8 cellular contexts compared by ENCODE assay signal in the genomic region with DNA sequence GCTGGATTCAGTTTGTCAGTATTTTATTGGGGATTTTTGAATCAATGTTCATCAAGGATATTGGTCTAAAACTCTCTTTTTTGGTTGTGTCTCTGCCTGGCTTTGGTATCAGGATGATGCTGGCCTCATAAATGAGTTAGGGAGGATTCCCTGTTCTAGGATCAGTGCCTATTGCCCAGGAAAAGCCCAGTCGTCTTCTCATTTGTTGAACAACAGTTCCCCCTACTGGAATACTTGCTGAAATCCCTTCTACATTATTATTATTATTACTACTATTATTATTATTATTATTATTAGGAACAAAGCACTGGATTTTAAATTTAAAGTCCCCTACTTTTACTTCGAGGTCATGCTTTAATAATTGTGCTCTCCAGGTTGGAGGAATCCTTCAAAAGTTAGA.
DNase-seq lines count a peak whose midpoint lies in the region; ATAC-seq and TF ChIP-seq lines count a peak whose summit lies in the region.

No MANE protein-coding gene starts in this region.

- H3K4me1 Mint-ChIP-seq in endothelial cell (ENCODE audit: unreplicated experiment): no peaks in the 10 kb centered on the region
- no peaks in the 10 kb centered on the region for H3K4me1 Mint-ChIP-seq in progenitor cell of endocrine pancreas (ENCODE audit: low read depth)
- no peaks in the 10 kb centered on the region for H3K4me1 Mint-ChIP-seq in activated T-helper 17 cell treated with anti-CD3 and anti-CD28 coated beads, Interleukin-2, amount 50 U/mL, for 72 hours

- H3K4me3 Mint-ChIP-seq in endothelial cell (ENCODE audit: unreplicated experiment): no peak overlapping the region
- H3K4me3 Mint-ChIP-seq in progenitor cell of endocrine pancreas (ENCODE audit: low read depth): no peak overlapping the region
- no peak overlapping the region for H3K4me3 Mint-ChIP-seq in activated T-helper 17 cell treated with anti-CD3 and anti-CD28 coated beads, Interleukin-2, amount 50 U/mL, for 72 hours

- H3K36me3 Mint-ChIP-seq in endothelial cell (ENCODE audit: low read depth, unreplicated experiment): no peaks in the 10 kb centered on the region
- peaks cover 1% of the 10 kb centered on the region for H3K36me3 Mint-ChIP-seq in progenitor cell of endocrine pancreas (ENCODE audit: insufficient read depth)
- H3K36me3 Mint-ChIP-seq in activated T-helper 17 cell treated with anti-CD3 and anti-CD28 coated beads, Interleukin-2, amount 50 U/mL, for 72 hours (ENCODE audit: low read depth): no peaks in the 10 kb centered on the region

- TF ChIP-seq CTCF in endothelial cell (IDR thresholded peaks at IDR 0.05; ENCODE audit: unreplicated experiment) (peak; percentile 66), progenitor cell of endocrine pancreas (IDR thresholded peaks at IDR 0.05; ENCODE audit: unreplicated experiment) (peak; percentile 56)

- no peak for ATAC-seq in activated T-helper 17 cell treated with anti-CD3 and anti-CD28 coated beads, Interleukin-2, amount 50 U/mL, for 72 hours (replicated peaks)

- H3K27ac Mint-ChIP-seq in endothelial cell (ENCODE audit: unreplicated experiment): no peak overlapping the region
- no peak overlapping the region for H3K27ac Mint-ChIP-seq in progenitor cell of endocrine pancreas
- H3K27ac Mint-ChIP-seq in activated T-helper 17 cell treated with anti-CD3 and anti-CD28 coated beads, Interleukin-2, amount 50 U/mL, for 72 hours: no peak overlapping the region

- H3K9me3 Mint-ChIP-seq in endothelial cell (ENCODE audit: unreplicated experiment): no peaks in the 10 kb centered on the region
- H3K9me3 Mint-ChIP-seq in progenitor cell of endocrine pancreas (ENCODE audit: low read depth): no peaks in the 10 kb centered on the region
- H3K9me3 Mint-ChIP-seq in activated T-helper 17 cell treated with anti-CD3 and anti-CD28 coated beads, Interleukin-2, amount 50 U/mL, for 72 hours: peaks cover 7% of the 10 kb centered on the region

- H3K27me3 Mint-ChIP-seq in endothelial cell (ENCODE audit: unreplicated experiment) (no peaks in the 10 kb centered on the region), progenitor cell of endocrine pancreas (no peaks in the 10 kb centered on the region)
- H3K27me3 Mint-ChIP-seq in activated T-helper 17 cell treated with anti-CD3 and anti-CD28 coated beads, Interleukin-2, amount 50 U/mL, for 72 hours: no peaks in the 10 kb centered on the region

- DNase-seq in NCI-H345 (lab: John Stamatoyannopoulos, UW): peak; percentile 6
- no peak for DNase-seq in NCI-H345 treated with DMSO at 0.1 percent for 48 hours (lab: John Stamatoyannopoulos, UW; ENCODE audit: unreplicated experiment)
- peak; percentile 73 for DNase-seq in NCI-H2171 treated with DMSO at 0.1 percent for 48 hours (lab: John Stamatoyannopoulos, UW)
- DNase-seq in endothelial cell (ENCODE audit: low spot score): peak; percentile 4
- DNase-seq in progenitor cell of endocrine pancreas (ENCODE audit: low spot score, unreplicated experiment): no peak
- no peak for DNase-seq in hypothalamus (lab: John Stamatoyannopoulos, UW)
- DNase-seq in activated gamma-delta T cell treated with Interleukin-2 at 50 U/mL for 16 hours: no peak

Comparison
In these comparisons a context has a peak if more than half of its experiments do, and no peak if none do; other contexts are left out.
1. DNase-seq: peak in NCI-H345 (single experiment), NCI-H2171 treated with DMSO at 0.1 percent for 48 hours (single experiment) and endothelial cell (single experiment); none in NCI-H345 treated with DMSO at 0.1 percent for 48 hours (single experiment), progenitor cell of endocrine pancreas (single experiment), hypothalamus (0 of 51) and activated gamma-delta T cell treated with Interleukin-2 at 50 U/mL for 16 hours (single experiment).